In genomic region chr7:96321041-96321669, GRCh38 we compare ENCODE assay signal across 8 cellular contexts. TPM values are rescaled to one million over a fixed set of nuclear protein-coding genes. Genes with fewer than 3 reads are reported as not detected.
DNase-seq lines count a peak whose midpoint lies in the region; ATAC-seq and TF ChIP-seq lines count a peak whose summit lies in the region.

No MANE protein-coding gene starts in this region.

- no peaks in the 10 kb centered on the region for H3F3A ChIP-seq in GM23338 (replicated peaks; ENCODE audit: low read depth)

- H2AFZ ChIP-seq in GM23338 (0 out of 2 replicates have a peak overlapping the region, but pooled peaks have one; percentile 45), Karpas-422 (ENCODE audit: low read length) (peak overlapping the region; percentile 74)

- peaks cover 49% of the 10 kb centered on the region for H3K79me2 ChIP-seq in GM23338 (replicated peaks; ENCODE audit: insufficient read depth)
- peaks cover 57% of the 10 kb centered on the region for H3K79me2 ChIP-seq in Karpas-422 (ENCODE audit: low read length)

- TF ChIP-seq CTCF in GM23338 (conservative IDR thresholded peaks at IDR 0.05; ENCODE audit: low read depth in 2 of 2): no peak
- TF ChIP-seq CTCF in RWPE1 (conservative IDR thresholded peaks at IDR 0.05; ENCODE audit: low read depth): no peak
- no peak for TF ChIP-seq CTCF in psoas muscle (IDR thresholded peaks at IDR 0.05)

- H3K9me2 ChIP-seq in GM23338 (ENCODE audit: insufficient read depth): no peaks in the 10 kb centered on the region
- no peaks in the 10 kb centered on the region for H3K9me2 ChIP-seq in Karpas-422 (replicated peaks; ENCODE audit: insufficient read depth, low read length)

- H3K27ac Mint-ChIP-seq in GM23338: peak overlapping the region; percentile 74; the same call in 1 of the 2 replicates

- peak; percentile 87 for DNase-seq in GM03348 (ENCODE audit: low spot score)
- DNase-seq in GM23338 (ENCODE audit: low spot score): peak; percentile 92
- peak; percentile 91 for DNase-seq in Karpas-422
- DNase-seq in RWPE1 (ENCODE audit: low spot score): peak; percentile 86
- peak; percentile 88 to 95 (median 90) for DNase-seq in right cardiac atrium
- DNase-seq in psoas muscle: peak; percentile 83 to 89
- no peak for DNase-seq in KG1 (lab: John Stamatoyannopoulos, UW)

- H3K36me3 ChIP-seq in GM23338 (ENCODE audit: insufficient read depth) (no peaks in the 10 kb centered on the region), Karpas-422 (ENCODE audit: insufficient read depth, low read length) (no peaks in the 10 kb centered on the region), psoas muscle (ENCODE audit: insufficient read depth in 1 of 2, low read depth in 1 of 2) (no peaks in the 10 kb centered on the region)

- peak overlapping the region; percentile 76 for H3K4me3 ChIP-seq in GM23338
- peak overlapping the region; percentile 82 for H3K4me3 ChIP-seq in Karpas-422 (ENCODE audit: low read length)
- peak overlapping the region; percentile 65 for H3K4me3 ChIP-seq in right cardiac atrium (ENCODE audit: low read length)
- peak overlapping the region; percentile 96 for H3K4me3 ChIP-seq in psoas muscle

- peak overlapping the region; percentile 80 for H3K4me3 Mint-ChIP-seq in GM23338

- intact Hi-C loops in right cardiac atrium (cut with DNase I) (no loop called here), psoas muscle (cut with DNase I) (no loop called here)

- no peaks in the 10 kb centered on the region for H3K9me3 ChIP-seq in Karpas-422 (ENCODE audit: low read length)
- no peaks in the 10 kb centered on the region for H3K9me3 ChIP-seq in right cardiac atrium (ENCODE audit: control insufficient read depth, low read length)
- no peaks in the 10 kb centered on the region for H3K9me3 ChIP-seq in psoas muscle

- H3K9ac ChIP-seq in Karpas-422 (ENCODE audit: low read length): peak overlapping the region; percentile 97

- H3K4me1 ChIP-seq in GM23338 (ENCODE audit: insufficient read depth): peaks cover 24% of the 10 kb centered on the region
- H3K4me1 ChIP-seq in Karpas-422 (ENCODE audit: low read length): peaks cover 31% of the 10 kb centered on the region
- peaks cover 4% of the 10 kb centered on the region for H3K4me1 ChIP-seq in right cardiac atrium (ENCODE audit: control insufficient read depth, insufficient read depth, low read length)
- H3K4me1 ChIP-seq in psoas muscle: peaks cover 38% of the 10 kb centered on the region

- CTCF ChIA-PET in RWPE1 (lab: Yijun Ruan, JAX): no interaction called here

- H3K4me2 ChIP-seq in GM23338: peak overlapping the region; percentile 71
- H3K4me2 ChIP-seq in Karpas-422 (ENCODE audit: low read depth, low read length, poor library complexity, severe bottlenecking): peak overlapping the region; percentile 75

- no peaks in the 10 kb centered on the region; the same call in 2 of the 3 replicates for H3K36me3 Mint-ChIP-seq in GM23338 (ENCODE audit: low read depth)

- no peaks in the 10 kb centered on the region for H3K27me3 Mint-ChIP-seq in GM23338 (ENCODE audit: insufficient read depth, low read depth, poor library complexity)

- ATAC-seq in GM23338 (peak; percentile 77), right cardiac atrium (peak; percentile 89 to 92), psoas muscle (peak; percentile 62 to 83 (median 74))

- H3K27ac ChIP-seq in GM23338 (ENCODE audit: low read depth) (peak overlapping the region; percentile 70), Karpas-422 (ENCODE audit: low read length) (peak overlapping the region; percentile 78), RWPE1 (peak overlapping the region; percentile 91), angular gyrus (ENCODE audit: low read depth, low read length) (peak overlapping the region; percentile 89), right cardiac atrium (ENCODE audit: low read length) (peak overlapping the region; percentile 92), psoas muscle (peak overlapping the region; percentile 100)

- under 1% methylated on average over 22 of the region's 22 CpGs for WGBS in right cardiac atrium
- 0 to 1% (median 0%) methylated on average over 22 of the region's 22 CpGs for WGBS in psoas muscle, 3 donors

- no peaks in the 10 kb centered on the region for H3K9me3 Mint-ChIP-seq in GM23338

- H4K20me1 ChIP-seq in GM23338 (replicated peaks; ENCODE audit: insufficient read depth) (peaks cover 23% of the 10 kb centered on the region; the same call in 1 of the 2 replicates), Karpas-422 (ENCODE audit: insufficient read depth, low read depth, low read length) (no peaks in the 10 kb centered on the region; the same call in 1 of the 2 replicates)

- no peaks in the 10 kb centered on the region for H3K27me3 ChIP-seq in GM23338 (ENCODE audit: insufficient read depth)
- no peaks in the 10 kb centered on the region for H3K27me3 ChIP-seq in Karpas-422 (ENCODE audit: low read length)
- H3K27me3 ChIP-seq in right cardiac atrium (ENCODE audit: control insufficient read depth, insufficient read depth): no peaks in the 10 kb centered on the region
- H3K27me3 ChIP-seq in psoas muscle (ENCODE audit: insufficient read depth in 3 of 3, low read length in 2 of 3): no peaks in the 10 kb centered on the region

- peaks cover 37% of the 10 kb centered on the region for H3K4me1 Mint-ChIP-seq in GM23338

- POLR2A ChIA-PET in RWPE1 (lab: Yijun Ruan, JAX; ENCODE audit: low non-redundant PET): no interaction called here

TF ChIP-seq in GM23338, 12 proteins besides CTCF, POLR2A, EP300 and RAD21 (continues in another document):
- TF ChIP-seq EZH2phosphoT487 (IDR thresholded peaks at IDR 0.05; ENCODE audit: unreplicated experiment) (no peak), NANOG (IDR thresholded peaks at IDR 0.05; ENCODE audit: borderline replicate concordance) (no peak), ETS1 (IDR thresholded peaks at IDR 0.05) (peak; percentile 25; the same call in 1 of the 2 replicates), STAT1 (IDR thresholded peaks at IDR 0.05; ENCODE audit: unreplicated experiment) (no peak)

RNA-seq across cellular contexts. Expression of gene SLC25A13, which starts 0.7 kb away (rescaled TPM):
- total RNA-seq in GM23338 (2014; rRNA removed; shearing (Covaris generic)): 82.6 and 84.6 TPM in 2 replicates
- polyA plus RNA-seq in GM23338 (2016; fragmentation: Nextera tagmentation; extraction: Ambion mirVana) (47.4 and 51.1 TPM in 2 replicates), right cardiac atrium (4.5 TPM), psoas muscle (10 to 100 TPM in 1 of 3 donors, 1 to 10 TPM in 2; 7.4 to 31.6 (median 9.7) TPM)
- total RNA-seq in Karpas-422 (2014; rRNA removed; shearing (Covaris generic); ENCODE audit: low replicate concordance): 23.9 and 64.7 TPM in 2 replicates
- total RNA-seq in right cardiac atrium (10 to 100 TPM; 10.8 to 23.3 (median 13.2) TPM), psoas muscle (10 to 100 TPM in 1 of 4 donors, 1 to 10 TPM in 3; 3.3 to 10.8 (median 8.5) TPM)
